In the genomic region with DNA sequence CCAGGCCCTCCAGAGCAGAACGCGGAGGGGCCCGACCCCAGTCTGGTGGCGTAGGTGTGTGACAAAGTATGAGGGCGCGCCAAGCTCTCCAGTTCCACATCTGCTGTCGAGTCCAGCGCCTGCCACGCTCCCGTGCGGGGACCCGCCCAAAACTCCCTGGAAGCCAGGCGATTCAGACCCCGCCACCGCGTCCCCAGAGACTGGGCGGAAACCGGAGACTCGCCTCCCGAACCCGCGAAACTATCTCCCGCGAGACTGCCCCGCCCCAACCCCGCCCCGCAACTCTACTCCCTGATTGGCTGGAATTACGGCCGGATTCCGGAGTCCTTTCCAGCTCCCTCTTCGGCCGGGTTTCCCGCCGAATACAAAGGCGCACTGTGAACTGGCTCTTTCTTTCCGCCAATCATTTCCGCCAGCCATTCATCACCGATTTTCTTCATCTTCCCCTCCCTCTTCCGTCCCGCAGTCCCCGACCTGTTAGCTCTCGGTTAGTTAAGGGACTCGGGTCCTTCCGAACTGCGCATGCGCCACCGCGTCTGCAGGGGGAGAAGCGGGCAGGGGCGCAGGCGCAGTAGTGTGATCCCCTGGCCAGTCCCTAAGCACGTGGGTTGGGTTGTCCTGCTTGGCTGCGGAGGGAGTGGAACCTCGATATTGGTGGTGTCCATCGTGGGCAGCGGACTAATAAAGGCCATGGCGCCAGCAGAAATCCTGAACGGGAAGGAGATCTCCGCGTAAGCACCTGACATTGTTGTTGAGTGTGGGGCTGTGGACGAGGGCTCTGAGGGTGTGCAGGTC, we compare ENCODE assay signal across 8 cellular contexts. TPM values are rescaled to one million over a fixed set of nuclear protein-coding genes. Genes with fewer than 3 reads are reported as not detected.
A peak's percentile ranks its signal among the peaks of the same experiment; 100 is the strongest.
DNase-seq lines count a peak whose midpoint lies in the region; ATAC-seq, FAIRE-seq and TF ChIP-seq lines count a peak whose summit lies in the region.

A gene (plus strand): TSS at position 616 of the 795 bp plus-strand sequence. CDS start 75 bp downstream, at position 691.

- H3K27ac ChIP-seq in small intestine (ENCODE audit: low read depth in 1 of 2, low read length in 1 of 2): peak within 1 kb of the TSS; percentile 58 to 95

- 0 to 1% (median 0%) methylated on average over 54 to 61 of the region's 61 CpGs for WGBS in small intestine, 3 donors

- CTCF ChIA-PET in AG04449 (lab: Yijun Ruan, JAX): interaction anchor here (0.9 to 2.5 kb wide), 5 partner anchors 9 to 50 kb away, joined by 3 to 16 read pairs (median 4); no protein-coding TSS in a partner anchor

- H3K36me3 ChIP-seq in bronchial epithelial cell (ENCODE audit: control insufficient read depth, insufficient read depth, low read length) (no peaks in the 10 kb centered on the region), small intestine (ENCODE audit: control insufficient read depth in 2 of 2, insufficient read depth in 2 of 2, low read length in 2 of 2) (no peaks in the 10 kb centered on the region)

- POLR2A ChIA-PET in AG04449 (lab: Yijun Ruan, JAX): interaction anchor here (1.2 to 1.7 kb wide), 5 partner anchors 22 to 117 kb away, joined by 3 to 8 read pairs (median 4); a partner anchor contains a TSS

- H3K27me3 ChIP-seq in bronchial epithelial cell (ENCODE audit: control insufficient read depth, insufficient read depth, low read length): no peaks in the 10 kb centered on the region
- H3K27me3 ChIP-seq in small intestine (ENCODE audit: control insufficient read depth in 2 of 2, insufficient read depth in 2 of 2, low read length in 2 of 2): no peaks in the 10 kb centered on the region

- H3K9me3 ChIP-seq in small intestine (ENCODE audit: control insufficient read depth, low read depth): no peaks in the 10 kb centered on the region

- DNase-seq in AG04449 (ENCODE audit: low read depth, low spot score): peak; percentile 96
- DNase-seq in NCI-H2227 treated with DMSO at 0.1 percent for 48 hours (lab: John Stamatoyannopoulos, UW): peak; percentile 98
- peak; percentile 98 for DNase-seq in bronchial epithelial cell (ENCODE audit: low read depth)
- peak; percentile 98 for DNase-seq in iPS-NIHi11 (ENCODE audit: low spot score)
- DNase-seq in small intestine: peak; percentile 100

- peak within 1 kb of the TSS; percentile 85 for H3K4me3 ChIP-seq in AG04449 (ENCODE audit: low read depth, low read length)
- H3K4me3 ChIP-seq in WI38 (ENCODE audit: low read depth, low read length): peak within 1 kb of the TSS; percentile 83
- peak within 1 kb of the TSS; percentile 72 for H3K4me3 ChIP-seq in bronchial epithelial cell (ENCODE audit: low read depth, low read length)
- peak within 1 kb of the TSS; percentile 64 to 82 for H3K4me3 ChIP-seq in small intestine (ENCODE audit: low read depth in 1 of 2, low read length in 2 of 2)

- H3K4me1 ChIP-seq in small intestine (ENCODE audit: control insufficient read depth in 2 of 2, insufficient read depth in 1 of 2, low read depth in 1 of 2, low read length in 1 of 2): no peaks in the 10 kb centered on the region

- TF ChIP-seq CTCF in AG04449 (IDR thresholded peaks at IDR 0.05; ENCODE audit: insufficient read depth, low read length, missing control alignments) (no peak), WI38 (IDR thresholded peaks at IDR 0.05; ENCODE audit: low read depth, low read length) (no peak), bronchial epithelial cell (IDR thresholded peaks at IDR 0.05; ENCODE audit: insufficient read depth, low read length, severe bottlenecking) (no peak)

- FAIRE-seq in bronchial epithelial cell (lab: Jason Lieb, UNC): no peak
- FAIRE-seq in small intestine (lab: Jason Lieb, UNC): no peak

- peak; percentile 87 for ATAC-seq in GM18907 (IDR thresholded peaks at IDR 0.05; ENCODE audit: unreplicated experiment)
- ATAC-seq in HG03159 (IDR thresholded peaks at IDR 0.05; ENCODE audit: unreplicated experiment): peak; percentile 76

RNA-seq across cellular contexts. Expression of the gene that starts here (rescaled TPM):
- total RNA-seq in bronchial epithelial cell: 19.3 and 35.5 TPM in 2 replicates
- polyA plus RNA-seq in small intestine: 10 to 100 TPM; 12.4 to 47.4 (median 16.8) TPM

Comparison
In these comparisons a context has a peak if more than half of its experiments do, and no peak if none do; other contexts are left out.
1. Peak in every context shown above with its lines: DNase-seq, ATAC-seq, H3K4me3 ChIP-seq and H3K27ac ChIP-seq.